1 cellular context compared by ENCODE assay signal in the genomic region with DNA sequence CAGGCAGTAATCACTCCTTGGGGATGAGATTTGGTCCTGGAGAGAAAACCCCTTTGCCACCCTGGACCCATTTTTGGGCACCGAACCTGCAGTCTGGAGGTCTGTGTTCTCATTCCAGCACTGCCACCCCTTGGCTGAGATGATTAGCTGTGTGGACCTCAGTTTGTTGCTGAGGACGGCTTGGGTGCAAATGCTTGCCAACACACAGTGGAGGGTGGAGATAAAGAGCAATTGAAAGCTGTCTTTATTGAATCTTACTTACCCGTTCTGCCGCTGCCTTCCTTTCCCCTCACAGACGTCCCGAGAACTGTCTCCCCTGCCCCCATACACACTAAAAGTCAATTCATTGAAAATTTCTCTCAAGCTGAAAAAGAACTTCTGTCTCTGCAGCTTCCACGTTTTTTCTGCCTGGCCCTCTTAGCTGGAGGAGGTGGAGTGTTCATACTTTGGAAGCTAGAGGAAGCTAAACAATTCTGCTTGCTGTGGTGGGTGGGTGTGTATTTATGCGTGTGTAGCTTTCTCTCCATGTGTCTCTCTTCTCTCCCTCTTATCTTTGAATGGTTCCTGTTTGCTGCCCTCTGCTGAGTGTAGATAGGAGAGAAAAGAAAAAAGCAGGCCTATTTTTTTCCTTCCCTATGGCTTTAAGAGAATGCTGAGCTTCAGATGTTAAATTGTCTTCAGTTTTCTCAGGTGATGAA.
TF ChIP-seq lines count a peak whose summit lies in the region.

No MANE protein-coding gene starts in this region.

TF ChIP-seq in K562, 482 proteins besides CTCF, POLR2A, EP300 and RAD21 (continued from another document and continues in another):
- TF ChIP-seq, protein P1, sequence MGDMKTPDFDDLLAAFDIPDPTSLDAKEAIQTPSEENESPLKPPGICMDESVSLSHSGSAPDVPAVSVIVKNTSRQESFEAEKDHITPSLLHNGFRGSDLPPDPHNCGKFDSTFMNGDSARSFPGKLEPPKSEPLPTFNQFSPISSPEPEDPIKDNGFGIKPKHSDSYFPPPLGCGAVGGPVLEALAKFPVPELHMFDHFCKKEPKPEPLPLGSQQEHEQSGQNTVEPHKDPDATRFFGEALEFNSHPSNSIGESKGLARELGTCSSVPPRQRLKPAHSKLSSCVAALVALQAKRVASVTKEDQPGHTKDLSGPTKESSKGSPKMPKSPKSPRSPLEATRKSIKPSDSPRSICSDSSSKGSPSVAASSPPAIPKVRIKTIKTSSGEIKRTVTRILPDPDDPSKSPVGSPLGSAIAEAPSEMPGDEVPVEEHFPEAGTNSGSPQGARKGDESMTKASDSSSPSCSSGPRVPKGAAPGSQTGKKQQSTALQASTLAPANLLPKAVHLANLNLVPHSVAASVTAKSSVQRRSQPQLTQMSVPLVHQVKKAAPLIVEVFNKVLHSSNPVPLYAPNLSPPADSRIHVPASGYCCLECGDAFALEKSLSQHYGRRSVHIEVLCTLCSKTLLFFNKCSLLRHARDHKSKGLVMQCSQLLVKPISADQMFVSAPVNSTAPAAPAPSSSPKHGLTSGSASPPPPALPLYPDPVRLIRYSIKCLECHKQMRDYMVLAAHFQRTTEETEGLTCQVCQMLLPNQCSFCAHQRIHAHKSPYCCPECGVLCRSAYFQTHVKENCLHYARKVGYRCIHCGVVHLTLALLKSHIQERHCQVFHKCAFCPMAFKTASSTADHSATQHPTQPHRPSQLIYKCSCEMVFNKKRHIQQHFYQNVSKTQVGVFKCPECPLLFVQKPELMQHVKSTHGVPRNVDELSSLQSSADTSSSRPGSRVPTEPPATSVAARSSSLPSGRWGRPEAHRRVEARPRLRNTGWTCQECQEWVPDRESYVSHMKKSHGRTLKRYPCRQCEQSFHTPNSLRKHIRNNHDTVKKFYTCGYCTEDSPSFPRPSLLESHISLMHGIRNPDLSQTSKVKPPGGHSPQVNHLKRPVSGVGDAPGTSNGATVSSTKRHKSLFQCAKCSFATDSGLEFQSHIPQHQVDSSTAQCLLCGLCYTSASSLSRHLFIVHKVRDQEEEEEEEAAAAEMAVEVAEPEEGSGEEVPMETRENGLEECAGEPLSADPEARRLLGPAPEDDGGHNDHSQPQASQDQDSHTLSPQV (IDR thresholded peaks at IDR 0.05): peak; percentile 30; the same call in 1 of the 2 replicates
- TF ChIP-seq, protein P2, sequence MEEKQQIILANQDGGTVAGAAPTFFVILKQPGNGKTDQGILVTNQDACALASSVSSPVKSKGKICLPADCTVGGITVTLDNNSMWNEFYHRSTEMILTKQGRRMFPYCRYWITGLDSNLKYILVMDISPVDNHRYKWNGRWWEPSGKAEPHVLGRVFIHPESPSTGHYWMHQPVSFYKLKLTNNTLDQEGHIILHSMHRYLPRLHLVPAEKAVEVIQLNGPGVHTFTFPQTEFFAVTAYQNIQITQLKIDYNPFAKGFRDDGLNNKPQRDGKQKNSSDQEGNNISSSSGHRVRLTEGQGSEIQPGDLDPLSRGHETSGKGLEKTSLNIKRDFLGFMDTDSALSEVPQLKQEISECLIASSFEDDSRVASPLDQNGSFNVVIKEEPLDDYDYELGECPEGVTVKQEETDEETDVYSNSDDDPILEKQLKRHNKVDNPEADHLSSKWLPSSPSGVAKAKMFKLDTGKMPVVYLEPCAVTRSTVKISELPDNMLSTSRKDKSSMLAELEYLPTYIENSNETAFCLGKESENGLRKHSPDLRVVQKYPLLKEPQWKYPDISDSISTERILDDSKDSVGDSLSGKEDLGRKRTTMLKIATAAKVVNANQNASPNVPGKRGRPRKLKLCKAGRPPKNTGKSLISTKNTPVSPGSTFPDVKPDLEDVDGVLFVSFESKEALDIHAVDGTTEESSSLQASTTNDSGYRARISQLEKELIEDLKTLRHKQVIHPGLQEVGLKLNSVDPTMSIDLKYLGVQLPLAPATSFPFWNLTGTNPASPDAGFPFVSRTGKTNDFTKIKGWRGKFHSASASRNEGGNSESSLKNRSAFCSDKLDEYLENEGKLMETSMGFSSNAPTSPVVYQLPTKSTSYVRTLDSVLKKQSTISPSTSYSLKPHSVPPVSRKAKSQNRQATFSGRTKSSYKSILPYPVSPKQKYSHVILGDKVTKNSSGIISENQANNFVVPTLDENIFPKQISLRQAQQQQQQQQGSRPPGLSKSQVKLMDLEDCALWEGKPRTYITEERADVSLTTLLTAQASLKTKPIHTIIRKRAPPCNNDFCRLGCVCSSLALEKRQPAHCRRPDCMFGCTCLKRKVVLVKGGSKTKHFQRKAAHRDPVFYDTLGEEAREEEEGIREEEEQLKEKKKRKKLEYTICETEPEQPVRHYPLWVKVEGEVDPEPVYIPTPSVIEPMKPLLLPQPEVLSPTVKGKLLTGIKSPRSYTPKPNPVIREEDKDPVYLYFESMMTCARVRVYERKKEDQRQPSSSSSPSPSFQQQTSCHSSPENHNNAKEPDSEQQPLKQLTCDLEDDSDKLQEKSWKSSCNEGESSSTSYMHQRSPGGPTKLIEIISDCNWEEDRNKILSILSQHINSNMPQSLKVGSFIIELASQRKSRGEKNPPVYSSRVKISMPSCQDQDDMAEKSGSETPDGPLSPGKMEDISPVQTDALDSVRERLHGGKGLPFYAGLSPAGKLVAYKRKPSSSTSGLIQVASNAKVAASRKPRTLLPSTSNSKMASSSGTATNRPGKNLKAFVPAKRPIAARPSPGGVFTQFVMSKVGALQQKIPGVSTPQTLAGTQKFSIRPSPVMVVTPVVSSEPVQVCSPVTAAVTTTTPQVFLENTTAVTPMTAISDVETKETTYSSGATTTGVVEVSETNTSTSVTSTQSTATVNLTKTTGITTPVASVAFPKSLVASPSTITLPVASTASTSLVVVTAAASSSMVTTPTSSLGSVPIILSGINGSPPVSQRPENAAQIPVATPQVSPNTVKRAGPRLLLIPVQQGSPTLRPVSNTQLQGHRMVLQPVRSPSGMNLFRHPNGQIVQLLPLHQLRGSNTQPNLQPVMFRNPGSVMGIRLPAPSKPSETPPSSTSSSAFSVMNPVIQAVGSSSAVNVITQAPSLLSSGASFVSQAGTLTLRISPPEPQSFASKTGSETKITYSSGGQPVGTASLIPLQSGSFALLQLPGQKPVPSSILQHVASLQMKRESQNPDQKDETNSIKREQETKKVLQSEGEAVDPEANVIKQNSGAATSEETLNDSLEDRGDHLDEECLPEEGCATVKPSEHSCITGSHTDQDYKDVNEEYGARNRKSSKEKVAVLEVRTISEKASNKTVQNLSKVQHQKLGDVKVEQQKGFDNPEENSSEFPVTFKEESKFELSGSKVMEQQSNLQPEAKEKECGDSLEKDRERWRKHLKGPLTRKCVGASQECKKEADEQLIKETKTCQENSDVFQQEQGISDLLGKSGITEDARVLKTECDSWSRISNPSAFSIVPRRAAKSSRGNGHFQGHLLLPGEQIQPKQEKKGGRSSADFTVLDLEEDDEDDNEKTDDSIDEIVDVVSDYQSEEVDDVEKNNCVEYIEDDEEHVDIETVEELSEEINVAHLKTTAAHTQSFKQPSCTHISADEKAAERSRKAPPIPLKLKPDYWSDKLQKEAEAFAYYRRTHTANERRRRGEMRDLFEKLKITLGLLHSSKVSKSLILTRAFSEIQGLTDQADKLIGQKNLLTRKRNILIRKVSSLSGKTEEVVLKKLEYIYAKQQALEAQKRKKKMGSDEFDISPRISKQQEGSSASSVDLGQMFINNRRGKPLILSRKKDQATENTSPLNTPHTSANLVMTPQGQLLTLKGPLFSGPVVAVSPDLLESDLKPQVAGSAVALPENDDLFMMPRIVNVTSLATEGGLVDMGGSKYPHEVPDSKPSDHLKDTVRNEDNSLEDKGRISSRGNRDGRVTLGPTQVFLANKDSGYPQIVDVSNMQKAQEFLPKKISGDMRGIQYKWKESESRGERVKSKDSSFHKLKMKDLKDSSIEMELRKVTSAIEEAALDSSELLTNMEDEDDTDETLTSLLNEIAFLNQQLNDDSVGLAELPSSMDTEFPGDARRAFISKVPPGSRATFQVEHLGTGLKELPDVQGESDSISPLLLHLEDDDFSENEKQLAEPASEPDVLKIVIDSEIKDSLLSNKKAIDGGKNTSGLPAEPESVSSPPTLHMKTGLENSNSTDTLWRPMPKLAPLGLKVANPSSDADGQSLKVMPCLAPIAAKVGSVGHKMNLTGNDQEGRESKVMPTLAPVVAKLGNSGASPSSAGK (IDR thresholded peaks at IDR 0.05): peak; percentile 57
- TF ChIP-seq PHF8 (IDR thresholded peaks at IDR 0.05; ENCODE audit: borderline replicate concordance, low read length): no peak
- TF ChIP-seq, protein P3, sequence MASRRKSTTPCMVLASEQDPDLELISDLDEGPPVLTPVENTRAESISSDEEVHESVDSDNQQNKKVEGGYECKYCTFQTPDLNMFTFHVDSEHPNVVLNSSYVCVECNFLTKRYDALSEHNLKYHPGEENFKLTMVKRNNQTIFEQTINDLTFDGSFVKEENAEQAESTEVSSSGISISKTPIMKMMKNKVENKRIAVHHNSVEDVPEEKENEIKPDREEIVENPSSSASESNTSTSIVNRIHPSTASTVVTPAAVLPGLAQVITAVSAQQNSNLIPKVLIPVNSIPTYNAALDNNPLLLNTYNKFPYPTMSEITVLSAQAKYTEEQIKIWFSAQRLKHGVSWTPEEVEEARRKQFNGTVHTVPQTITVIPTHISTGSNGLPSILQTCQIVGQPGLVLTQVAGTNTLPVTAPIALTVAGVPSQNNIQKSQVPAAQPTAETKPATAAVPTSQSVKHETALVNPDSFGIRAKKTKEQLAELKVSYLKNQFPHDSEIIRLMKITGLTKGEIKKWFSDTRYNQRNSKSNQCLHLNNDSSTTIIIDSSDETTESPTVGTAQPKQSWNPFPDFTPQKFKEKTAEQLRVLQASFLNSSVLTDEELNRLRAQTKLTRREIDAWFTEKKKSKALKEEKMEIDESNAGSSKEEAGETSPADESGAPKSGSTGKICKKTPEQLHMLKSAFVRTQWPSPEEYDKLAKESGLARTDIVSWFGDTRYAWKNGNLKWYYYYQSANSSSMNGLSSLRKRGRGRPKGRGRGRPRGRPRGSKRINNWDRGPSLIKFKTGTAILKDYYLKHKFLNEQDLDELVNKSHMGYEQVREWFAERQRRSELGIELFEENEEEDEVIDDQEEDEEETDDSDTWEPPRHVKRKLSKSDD (conservative IDR thresholded peaks at IDR 0.05; ENCODE audit: low read length): no peak
- TF ChIP-seq ILK (tag; IDR thresholded peaks at IDR 0.05; ENCODE audit: borderline replicate concordance, low read depth): no peak
- no peak for TF ChIP-seq TAF1 (IDR thresholded peaks at IDR 0.05; ENCODE audit: control insufficient read depth, extremely low read depth, insufficient read depth, low read length, severe bottlenecking)
- no peak for TF ChIP-seq KLF13 (tag; IDR thresholded peaks at IDR 0.05; ENCODE audit: borderline replicate concordance, low read depth)
- TF ChIP-seq MAFK (IDR thresholded peaks at IDR 0.05; ENCODE audit: low read length): 0 out of 2 replicates have a peak, but pooled peaks have one; percentile 7
- no peak for TF ChIP-seq TEAD2 (tag; IDR thresholded peaks at IDR 0.05)
- no peak for TF ChIP-seq RB1 (IDR thresholded peaks at IDR 0.05; ENCODE audit: low read depth)
- no peak for TF ChIP-seq MCM5 (IDR thresholded peaks at IDR 0.05; ENCODE audit: low read depth)
- TF ChIP-seq HSF4 (CRISPR knock-in tag; IDR thresholded peaks at IDR 0.05; ENCODE audit: borderline replicate concordance): no peak
- no peak for TF ChIP-seq POLR2AphosphoS2 (IDR thresholded peaks at IDR 0.05; ENCODE audit: low read length)
- peak; percentile 92 for TF ChIP-seq TEAD4 (IDR thresholded peaks at IDR 0.05; ENCODE audit: low read length)
- no peak for TF ChIP-seq TEAD4 (CRISPR knock-in tag; IDR thresholded peaks at IDR 0.05; ENCODE audit: borderline replicate concordance)
- TF ChIP-seq, protein P4, sequence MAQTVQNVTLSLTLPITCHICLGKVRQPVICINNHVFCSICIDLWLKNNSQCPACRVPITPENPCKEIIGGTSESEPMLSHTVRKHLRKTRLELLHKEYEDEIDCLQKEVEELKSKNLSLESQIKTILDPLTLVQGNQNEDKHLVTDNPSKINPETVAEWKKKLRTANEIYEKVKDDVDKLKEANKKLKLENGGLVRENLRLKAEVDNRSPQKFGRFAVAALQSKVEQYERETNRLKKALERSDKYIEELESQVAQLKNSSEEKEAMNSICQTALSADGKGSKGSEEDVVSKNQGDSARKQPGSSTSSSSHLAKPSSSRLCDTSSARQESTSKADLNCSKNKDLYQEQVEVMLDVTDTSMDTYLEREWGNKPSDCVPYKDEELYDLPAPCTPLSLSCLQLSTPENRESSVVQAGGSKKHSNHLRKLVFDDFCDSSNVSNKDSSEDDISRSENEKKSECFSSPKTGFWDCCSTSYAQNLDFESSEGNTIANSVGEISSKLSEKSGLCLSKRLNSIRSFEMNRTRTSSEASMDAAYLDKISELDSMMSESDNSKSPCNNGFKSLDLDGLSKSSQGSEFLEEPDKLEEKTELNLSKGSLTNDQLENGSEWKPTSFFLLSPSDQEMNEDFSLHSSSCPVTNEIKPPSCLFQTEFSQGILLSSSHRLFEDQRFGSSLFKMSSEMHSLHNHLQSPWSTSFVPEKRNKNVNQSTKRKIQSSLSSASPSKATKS (CRISPR knock-in tag; IDR thresholded peaks at IDR 0.05): no peak
